1 cellular context compared by ENCODE assay signal in the genomic region with DNA sequence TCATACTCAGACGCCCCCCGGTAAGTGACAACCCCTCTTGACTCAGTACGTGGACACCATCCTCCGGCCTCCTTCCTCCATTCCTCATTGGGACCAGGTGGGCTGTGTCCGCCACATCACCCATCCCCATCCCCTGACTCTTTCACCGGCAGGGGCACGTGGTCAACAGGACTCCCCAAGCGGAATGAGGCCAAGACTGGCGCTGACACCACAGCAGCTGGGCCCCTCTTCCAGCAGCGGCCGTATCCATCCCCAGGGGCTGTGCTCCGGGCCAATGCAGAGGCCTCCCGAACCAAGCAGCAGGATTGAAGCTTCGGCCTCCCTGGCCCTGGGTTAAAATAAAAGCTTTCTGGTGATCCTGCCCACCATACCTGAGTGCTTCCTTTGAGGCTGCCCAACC.
TF ChIP-seq lines count a peak whose summit lies in the region.

No MANE protein-coding gene starts in this region.

TF ChIP-seq in HepG2, 621 proteins besides CTCF, POLR2A, EP300 and RAD21:
- TF ChIP-seq ZBTB20 (CRISPR knock-in tag; IDR thresholded peaks at IDR 0.05; ENCODE audit: borderline replicate concordance, low read depth) (no peak), PTBP1 (IDR thresholded peaks at IDR 0.05; ENCODE audit: low read depth, low read length, poor library complexity, severe bottlenecking) (no peak), RBM22 (optimal IDR thresholded peaks at IDR 0.05; ENCODE audit: low read length) (peak; percentile 43), ZNF841 (CRISPR knock-in tag; IDR thresholded peaks at IDR 0.05; ENCODE audit: borderline replicate concordance) (no peak), CBFB (CRISPR knock-in tag; IDR thresholded peaks at IDR 0.05) (no peak), IRX3 (CRISPR knock-in tag; IDR thresholded peaks at IDR 0.05; ENCODE audit: borderline replicate concordance, low read depth) (no peak), GLMP (CRISPR knock-in tag; IDR thresholded peaks at IDR 0.05; ENCODE audit: borderline replicate concordance) (no peak), BORCS8-MEF2B (CRISPR knock-in tag; IDR thresholded peaks at IDR 0.05) (no peak), CCDC6 (CRISPR knock-in tag; IDR thresholded peaks at IDR 0.05) (no peak)
